In the genomic region with DNA sequence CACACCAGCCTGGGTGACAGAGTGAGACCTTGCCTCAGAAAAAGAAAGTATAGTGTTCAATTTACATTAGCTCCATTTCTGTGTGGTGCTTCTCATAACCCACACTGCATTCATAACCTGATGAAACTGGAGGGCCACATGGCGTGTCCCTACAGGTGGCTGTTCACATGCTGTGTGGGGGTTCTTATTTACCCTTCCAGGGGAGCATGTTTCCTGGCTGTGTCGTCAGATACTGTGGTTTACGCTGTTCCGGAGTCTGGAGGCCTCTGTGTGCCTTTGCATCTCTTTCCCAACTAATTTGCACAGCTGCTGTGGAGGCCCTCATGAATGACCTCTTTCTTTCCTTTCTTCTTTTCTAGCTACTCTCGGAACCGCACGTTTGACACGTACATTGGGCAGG, we compare ENCODE assay signal across 9 cellular contexts. TPM values are rescaled to one million over a fixed set of nuclear protein-coding genes. Genes with fewer than 3 reads are reported as not detected.
A peak's percentile ranks its signal among the peaks of the same experiment; 100 is the strongest.
DNase-seq lines count a peak whose midpoint lies in the region; ATAC-seq and TF ChIP-seq lines count a peak whose summit lies in the region.
"Not testable (repeated sequence)": the region's sequence is repeated elsewhere in the genome, so short reads cannot be mapped to it uniquely, and the experiment has no call there.
"Had no signal": no experiment of that assay in that cellular context is flagged by ENCODE, and none has a peak within 500 bp of the region (broad histone marks: within the 10 kb centered on the region; RNA-seq: fewer than 3 reads in every experiment).

No MANE protein-coding gene starts in this region.

- TF ChIP-seq CTCF in fibroblast of villous mesenchyme (IDR thresholded peaks at IDR 0.05; ENCODE audit: insufficient read depth, low read depth, low read length), result not testable (repeated sequence)

- peak; percentile 80 for DNase-seq in NCI-H146 (lab: John Stamatoyannopoulos, UW)
- DNase-seq in SIG-M5 treated with dmso at 0.1 percent for 504 hours (lab: John Stamatoyannopoulos, UW; ENCODE audit: unreplicated experiment), result peak; percentile 68
- DNase-seq in fibroblast of villous mesenchyme (ENCODE audit: low read depth), result peak; percentile 10

- H4K20me1 ChIP-seq in BLaER1 treated with 17β-estradiol and CSF1 and Interleukin-3, amounts not matched to agents 10 nM and 100 nM, result not testable (repeated sequence)

- peaks cover 0 to 47% (median 29%) of the 10 kb centered on the region in 10 experiments; a peak in 17 of 20 replicates for H3K4me1 ChIP-seq in BLaER1 treated with 17β-estradiol and CSF1 and Interleukin-3, amounts not matched to agents 10 nM and 100 nM

- ATAC-seq in GM18868 (IDR thresholded peaks at IDR 0.05; ENCODE audit: unreplicated experiment) (peak; percentile 76), GM21381 (IDR thresholded peaks at IDR 0.05; ENCODE audit: unreplicated experiment) (peak; percentile 68), HG02623 (IDR thresholded peaks at IDR 0.05; ENCODE audit: unreplicated experiment) (peak; percentile 82), HG03135 (IDR thresholded peaks at IDR 0.05; ENCODE audit: unreplicated experiment) (peak; percentile 74)

- peak overlapping the region in 4 of 11 experiments; percentile 37 to 60 (median 52); a peak in 6 of 22 replicates for H3K27ac ChIP-seq in BLaER1 treated with 17β-estradiol and CSF1 and Interleukin-3, amounts not matched to agents 10 nM and 100 nM

- H3K27me3 ChIP-seq in BLaER1 treated with 17β-estradiol and CSF1 and Interleukin-3, amounts not matched to agents 10 nM and 100 nM, result peaks cover 0 to 40% (median 25%) of the 10 kb centered on the region in 11 experiments; a peak in 17 of 22 replicates

- 0 out of 22 replicates have a peak overlapping the region, but pooled peaks of 1 of the 11 experiments have one; percentile 1 for H3K9ac ChIP-seq in BLaER1 treated with 17β-estradiol and CSF1 and Interleukin-3, amounts not matched to agents 10 nM and 100 nM

- H3K4me3 ChIP-seq in BLaER1 treated with 17β-estradiol and CSF1 and Interleukin-3, amounts not matched to agents 10 nM and 100 nM; fibroblast of villous mesenchyme (ENCODE audit: low read depth, low read length): not testable (repeated sequence)

- not testable (repeated sequence) for H3K9me3 ChIP-seq in BLaER1 treated with 17β-estradiol and CSF1 and Interleukin-3, amounts not matched to agents 10 nM and 100 nM (replicated peaks in 1 of 11)

- H3K4me2 ChIP-seq in BLaER1 treated with 17β-estradiol and CSF1 and Interleukin-3, amounts not matched to agents 10 nM and 100 nM, result peak overlapping the region in 10 of 11 experiments; percentile 37 to 78 (median 63); a peak in 17 of 22 replicates

- not testable (repeated sequence) for H3K36me3 ChIP-seq in BLaER1 treated with 17β-estradiol and CSF1 and Interleukin-3, amounts not matched to agents 10 nM and 100 nM

RNA-seq across cellular contexts. Expression of gene FKBP9, which starts 30.9 kb away (rescaled TPM):
- total RNA-seq in fibroblast of villous mesenchyme, result 224 and 265 TPM in 2 replicates
- total RNA-seq: naive thymus-derived CD8-positive, alpha-beta T cell had no signal

Comparison
In these comparisons a context has a peak if more than half of its experiments do, and no peak if none do; other contexts are left out.
1. DNase-seq: peak in every context shown above with its lines; median percentile 80 in NCI-H146; 68 in SIG-M5 treated with dmso at 0.1 percent for 504 hours; 10 in fibroblast of villous mesenchyme.